Comparison of ENCODE assay signal across 9 cellular contexts in the genomic region with DNA sequence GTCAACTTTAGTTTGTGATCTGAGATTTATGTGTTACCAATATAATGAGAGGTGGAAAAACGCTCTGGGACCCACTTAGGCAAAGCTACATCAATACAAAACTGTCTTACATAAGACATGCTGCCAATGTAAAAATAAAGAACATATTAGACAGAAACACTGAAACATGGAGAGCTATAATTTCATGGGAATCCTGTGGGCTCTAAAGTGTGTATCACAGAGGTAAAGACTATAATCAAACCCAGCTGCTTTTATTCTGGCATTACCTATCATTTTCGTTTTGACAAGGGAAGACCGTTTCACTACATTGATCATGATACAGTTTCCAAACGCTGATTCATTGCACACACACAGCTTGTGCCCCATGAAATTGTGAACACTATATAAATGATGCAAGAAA.
"Had no signal": no experiment of that assay in that cellular context is flagged by ENCODE, and none has a peak within 500 bp of the region (broad histone marks: within the 10 kb centered on the region; RNA-seq: fewer than 3 reads in every experiment).

No MANE protein-coding gene starts in this region.

- H2AFZ ChIP-seq: GM23248 had no signal

- H3K27ac ChIP-seq: GM23248, HL-60 had no signal

- DNase-seq: GM23248, GOT3, H7, HFFc6, IMR-90 had no signal

- H3K9me3 ChIP-seq: HAP-1 had no signal

- H3K4me3 ChIP-seq: GM23248, HAP-1, K562 had no signal

- H3K9ac ChIP-seq: GM23248 had no signal

- H3K36me3 ChIP-seq: HAP-1 had no signal

- H3K4me3 Mint-ChIP-seq: HFFc6 had no signal

- ATAC-seq: HCT116, K562 had no signal

- H3K27ac Mint-ChIP-seq: HFFc6 had no signal
